In genomic region chr6:167163476-167164011, GRCh38 we compare ENCODE assay signal across 19 cellular contexts. TPM values are rescaled to one million over a fixed set of nuclear protein-coding genes. Genes with fewer than 3 reads are reported as not detected.
DNase-seq lines count a peak whose midpoint lies in the region; ATAC-seq, FAIRE-seq and TF ChIP-seq lines count a peak whose summit lies in the region.
"Had no signal": no experiment of that assay in that cellular context is flagged by ENCODE, and none has a peak within 500 bp of the region (broad histone marks: within the 10 kb centered on the region; RNA-seq: fewer than 3 reads in every experiment).

No MANE protein-coding gene starts in this region.

- no peak overlapping the region for H3K23ac ChIP-seq in H1 (ENCODE audit: insufficient read length)

- POLR2A ChIA-PET in H1 (lab: Charles Lee; ENCODE audit: partially characterized antibody), result interaction anchor here (0.7 to 2.4 kb wide), 5 partner anchors 16 to 997 kb away, joined by 3 to 14 read pairs (median 3); no protein-coding TSS in a partner anchor

- no peaks in the 10 kb centered on the region for H3K23me2 ChIP-seq in H1 (ENCODE audit: low read depth, low read length)

- TF ChIP-seq EP300 in H1 (IDR thresholded peaks at IDR 0.05; ENCODE audit: borderline replicate concordance in 1 of 2, low read depth in 2 of 2, low read length in 2 of 2), result no peak

- no peak overlapping the region for H2AFZ ChIP-seq in H1 (ENCODE audit: low read length)
- H2AFZ ChIP-seq: GM23248 had no signal

- H4K8ac ChIP-seq in H1 (ENCODE audit: extremely low read depth, insufficient read depth, low read length), result no peak overlapping the region

- H3K36me3 ChIP-seq in H7 (replicated peaks; ENCODE audit: control insufficient read depth, insufficient read depth, low read length) (no peaks in the 10 kb centered on the region), H1 (ENCODE audit: control insufficient read depth in 2 of 4, insufficient read depth in 4 of 4, low read length in 3 of 4) (no peaks in the 10 kb centered on the region), iPS-18a (ENCODE audit: control insufficient read depth, low read depth, low read length) (no peaks in the 10 kb centered on the region)

- TF ChIP-seq POLR2A in H1 (IDR thresholded peaks at IDR 0.05; ENCODE audit: control extremely low read depth in 1 of 2, low read depth in 2 of 2, low read length in 2 of 2), result peak in 1 of 2 experiments; percentile 52; a peak in 2 of 3 replicates
- TF ChIP-seq POLR2A in GM12892 (IDR thresholded peaks at IDR 0.05; ENCODE audit: low read depth, low read length), result no peak

- H2BK5ac ChIP-seq in H1 (ENCODE audit: low read depth, low read length), result peak overlapping the region; percentile 97; the same call in 1 of the 2 replicates

- TF ChIP-seq RAD21 in H1 (IDR thresholded peaks at IDR 0.05 in 1 of 2, conservative IDR thresholded peaks at IDR 0.05 in 1 of 2; ENCODE audit: low read depth in 2 of 2, low read length in 2 of 2), result no peak; a peak in 1 of 4 replicates

- H3K4ac ChIP-seq in H1 (replicated peaks; ENCODE audit: insufficient read length, low read depth, low read length), result no peak overlapping the region

- H3K27me3 Mint-ChIP-seq in stimulated activated naive B cell treated with anti-CD40 and anti-IgM and Interleukin-4, amounts not matched to agents 10 μg/mL and 1 μg/mL and 100 μg/mL, for 72 hours, result peaks cover 0 to 5% of the 10 kb centered on the region in 2 donors

- FAIRE-seq in H1 (lab: Jason Lieb, UNC), result peak; percentile 100
- no peak for FAIRE-seq in GM12892 (lab: Jason Lieb, UNC)
- FAIRE-seq: A204.1 had no signal

- H2AK5ac ChIP-seq in H1 (ENCODE audit: low read depth, low read length), result no peak overlapping the region

- no peaks in the 10 kb centered on the region for H3K79me2 ChIP-seq in H1 (ENCODE audit: control insufficient read depth in 1 of 2, insufficient read depth in 2 of 2, low read length in 2 of 2)

- peak in 1 of 3 experiments; percentile 6; a peak in 1 of 4 replicates for TF ChIP-seq CTCF in H1 (IDR thresholded peaks at IDR 0.05; ENCODE audit: control extremely low read depth in 1 of 3, insufficient read depth in 1 of 3, low read depth in 1 of 3, low read length in 3 of 3)

- H3K9me3 Mint-ChIP-seq in stimulated activated naive B cell treated with anti-CD40 and anti-IgM and Interleukin-4, amounts not matched to agents 10 μg/mL and 1 μg/mL and 100 μg/mL, for 72 hours, result peaks cover 0 to 2% of the 10 kb centered on the region in 2 donors

- H3K9ac ChIP-seq in H1 (replicated peaks in 1 of 4; ENCODE audit: extremely low read depth in 1 of 4, low read depth in 3 of 4, low read length in 3 of 4) (no peak overlapping the region), iPS-18a (ENCODE audit: low read length) (peak overlapping the region; percentile 45)
- H3K9ac ChIP-seq: GM23248 had no signal

- no peaks in the 10 kb centered on the region for H3K36me3 Mint-ChIP-seq in stimulated activated naive B cell treated with anti-CD40 and anti-IgM and Interleukin-4, amounts not matched to agents 10 μg/mL and 1 μg/mL and 100 μg/mL, for 72 hours

- H3K4me1 ChIP-seq in H1 (replicated peaks in 1 of 4; ENCODE audit: control insufficient read depth in 3 of 4, insufficient read depth in 4 of 4, low read length in 3 of 4) (peaks cover 8 to 27% (median 22%) of the 10 kb centered on the region in 4 experiments), iPS-18a (ENCODE audit: control insufficient read depth, low read depth, low read length) (peaks cover 37% of the 10 kb centered on the region)

- H3K56ac ChIP-seq in H1 (replicated peaks; ENCODE audit: insufficient read length, low read depth, low read length), result peak overlapping the region; percentile 3

- H3K79me1 ChIP-seq in H1 (ENCODE audit: low read depth, low read length), result no peaks in the 10 kb centered on the region

- no peak overlapping the region for H3K14ac ChIP-seq in H1 (ENCODE audit: insufficient read length)

- H3K4me2 ChIP-seq in H1 (ENCODE audit: insufficient read depth in 1 of 2, low read depth in 2 of 2, low read length in 2 of 2), result peak overlapping the region; percentile 56 to 58

- no peaks in the 10 kb centered on the region; a peak in 1 of 4 replicates for H3K9me3 ChIP-seq in H1 (ENCODE audit: insufficient read depth in 2 of 2, low read depth in 1 of 2, low read length in 1 of 2)
- no peaks in the 10 kb centered on the region for H3K9me3 ChIP-seq in iPS-18a (ENCODE audit: control insufficient read depth, low read depth, low read length)

- 3% methylated on average over 9 of the region's 9 CpGs; no CpG with 5 or more reads in 1 of the 2 experiments for WGBS in H1 (ENCODE audit: extremely low coverage in 1 of 2, insufficient coverage in 1 of 2, insufficient read length in 1 of 2, insufficient replicate concordance in 2 of 2, low coverage in 1 of 2, low lambda C conversion rate in 2 of 2, missing lambda C conversion rate in 1 of 2), 2 experiments

- H3K4me1 Mint-ChIP-seq in stimulated activated naive B cell treated with anti-CD40 and anti-IgM and Interleukin-4, amounts not matched to agents 10 μg/mL and 1 μg/mL and 100 μg/mL, for 72 hours, result peaks cover 0 to 5% of the 10 kb centered on the region in 2 donors

- DNase-seq in H7 (peak; percentile 83), H1 (ENCODE audit: low read depth in 1 of 2, low spot score in 2 of 2) (peak; percentile 78 to 88), GM12892 (ENCODE audit: insufficient read length) (no peak), NCI-H524 treated with DMSO at 0.1 percent for 48 hours (lab: John Stamatoyannopoulos, UW) (no peak)
- no peak for DNase-seq in stimulated activated naive B cell treated with anti-CD40 and anti-IgM and Interleukin-4, amounts not matched to agents 10 μg/mL and 1 μg/mL and 100 μg/mL, for 72 hours
- DNase-seq: DMS53, GM23248, KG1, NCI-H1092 treated with DMSO at 0.1 percent for 48 hours, NCI-H1436 treated with DMSO at 0.1 percent for 48 hours, NCI-H1930, SHP77 treated with DMSO at 0.1 percent for 48 hours had no signal

- peak overlapping the region; percentile 76 for H3K18ac ChIP-seq in H1 (ENCODE audit: extremely low read depth, low read length)

- H4K91ac ChIP-seq in H1 (replicated peaks; ENCODE audit: insufficient read length, low read length), result peak overlapping the region; percentile 45

- H3K27ac ChIP-seq in H1 (ENCODE audit: low read depth, low read length), result peak overlapping the region; percentile 88
- H3K27ac ChIP-seq in iPS-18a (ENCODE audit: low read length), result peak overlapping the region; percentile 87
- H3K27ac ChIP-seq: C4-2B, GM23248, RWPE1, SK-N-MC had no signal

- no peak overlapping the region for H3K4me3 Mint-ChIP-seq in stimulated activated naive B cell treated with anti-CD40 and anti-IgM and Interleukin-4, amounts not matched to agents 10 μg/mL and 1 μg/mL and 100 μg/mL, for 72 hours

- H2BK15ac ChIP-seq in H1 (ENCODE audit: low read length), result no peak overlapping the region

- CTCF ChIA-PET in H1 (lab: Charles Lee; ENCODE audit: partially characterized antibody), result interaction anchor here (0.6 to 3.0 kb wide), 15 partner anchors 12 to 1106 kb away, joined by 3 to 13 read pairs (median 3); no protein-coding TSS in a partner anchor

- H2BK20ac ChIP-seq in H1 (ENCODE audit: low read length), result peak overlapping the region; percentile 3; the same call in 1 of the 2 replicates

- H3K4me3 ChIP-seq in H7 (ENCODE audit: insufficient read depth, low read depth, low read length) (no peak overlapping the region), H1 (ENCODE audit: extremely low read depth in 1 of 4, insufficient read depth in 2 of 4, low read depth in 3 of 4, low read length in 4 of 4) (peak overlapping the region in 3 of 4 experiments; percentile 15 to 41 (median 30); a peak in 4 of 8 replicates), iPS-18a (ENCODE audit: low read length) (peak overlapping the region; percentile 47)
- H3K4me3 ChIP-seq: GM23248, SK-N-MC had no signal

- H3K27me3 ChIP-seq in H7 (ENCODE audit: control insufficient read depth, insufficient read depth, low read length) (no peaks in the 10 kb centered on the region), H1 (replicated peaks in 1 of 4; ENCODE audit: control insufficient read depth in 3 of 4, extremely low read depth in 1 of 4, insufficient read depth in 3 of 4, low read length in 3 of 4) (no peaks in the 10 kb centered on the region; a peak in 1 of 7 replicates), iPS-18a (ENCODE audit: control insufficient read depth, insufficient read depth, low read length) (no peaks in the 10 kb centered on the region)

- no peak for ATAC-seq in stimulated activated naive B cell treated with anti-CD40 and anti-IgM and Interleukin-4, amounts not matched to agents 10 μg/mL and 1 μg/mL and 100 μg/mL, for 72 hours (replicated peaks)
- ATAC-seq in HG02610 (IDR thresholded peaks at IDR 0.05; ENCODE audit: unreplicated experiment), result no peak

- peak overlapping the region; percentile 45 for H2BK120ac ChIP-seq in H1 (replicated peaks; ENCODE audit: low read depth, low read length)

- peak overlapping the region; percentile 14 for H3K27ac Mint-ChIP-seq in stimulated activated naive B cell treated with anti-CD40 and anti-IgM and Interleukin-4, amounts not matched to agents 10 μg/mL and 1 μg/mL and 100 μg/mL, for 72 hours

- H4K5ac ChIP-seq in H1 (ENCODE audit: insufficient read length, low read depth, low read length), result peak overlapping the region; percentile 95

- H2BK12ac ChIP-seq in H1 (ENCODE audit: low read depth, low read length), result peak overlapping the region; percentile 97; the same call in 1 of the 2 replicates

- no peaks in the 10 kb centered on the region for H4K20me1 ChIP-seq in H1 (replicated peaks in 1 of 2; ENCODE audit: control insufficient read depth in 1 of 2, insufficient read depth in 2 of 2, low read length in 2 of 2)

RNA-seq across cellular contexts. Expression of gene GPR31, which starts 5.8 kb away (rescaled TPM):
- not detected in 2 replicates for total RNA-seq in H7 (2014; rRNA removed; shearing (Covaris generic))
- not detected in 2 replicates for total RNA-seq in H1 (2021; fragmentation: NEBNext Ultra II Directional; extraction: Animal tissue kit (Norgen Biotek cat#: 25700))
- polyA plus RNA-seq in H1 (2011; rRNA removed), result not detected in 2 replicates
- not detected for polyA plus RNA-seq in H1 (2011; cell fraction: cytosol; rRNA removed)
- not detected for polyA plus RNA-seq in H1 (2011; cell fraction: nucleus; rRNA removed)
- polyA plus RNA-seq in H1 (2012, experiment 1 of 2), result not detected in 4 replicates
- not detected for polyA plus RNA-seq in H1 (2012, experiment 2 of 2)
- polyA plus RNA-seq in H1 (2013, experiment 1 of 2), result not detected
- polyA plus RNA-seq in H1 (2013, experiment 2 of 2), result not detected
- not detected in 2 replicates for polyA minus RNA-seq in H1 (2011; rRNA and poly(A)+ RNA removed)
- polyA minus RNA-seq in H1 (2011; cell fraction: cytosol; rRNA and poly(A)+ RNA removed), result not detected
- not detected for polyA minus RNA-seq in H1 (2011; cell fraction: nucleus; rRNA and poly(A)+ RNA removed)
- not detected for polyA plus RNA-seq in GM12892 (2012; ENCODE audit: missing spikeins)
- total RNA-seq: GM23248, NCI-H460 had no signal
- polyA plus RNA-seq: GM23248 had no signal

RNA-seq across cellular contexts. Expression of gene CCR6, which starts 40.6 kb away (rescaled TPM):
- not detected in 2 replicates for total RNA-seq in H7 (2014; rRNA removed; shearing (Covaris generic))
- not detected in 2 replicates for total RNA-seq in H1 (2021; fragmentation: NEBNext Ultra II Directional; extraction: Animal tissue kit (Norgen Biotek cat#: 25700))
- polyA plus RNA-seq in H1 (2011; rRNA removed), result 0.06 and 0.27 TPM in 2 replicates
- polyA plus RNA-seq in H1 (2011; cell fraction: cytosol; rRNA removed), result not detected
- not detected for polyA plus RNA-seq in H1 (2011; cell fraction: nucleus; rRNA removed)
- not detected in 4 replicates for polyA plus RNA-seq in H1 (2012, experiment 1 of 2)
- polyA plus RNA-seq in H1 (2012, experiment 2 of 2), result not detected
- not detected for polyA plus RNA-seq in H1 (2013, experiment 1 of 2)
- polyA plus RNA-seq in H1 (2013, experiment 2 of 2), result not detected
- not detected in 2 replicates for polyA minus RNA-seq in H1 (2011; rRNA and poly(A)+ RNA removed)
- not detected for polyA minus RNA-seq in H1 (2011; cell fraction: cytosol; rRNA and poly(A)+ RNA removed)
- polyA minus RNA-seq in H1 (2011; cell fraction: nucleus; rRNA and poly(A)+ RNA removed), result not detected
- polyA plus RNA-seq in GM12892 (2012; ENCODE audit: missing spikeins), result 3.4 TPM
- total RNA-seq: GM23248, NCI-H460 had no signal
- polyA plus RNA-seq: GM23248 had no signal

Comparison
In these comparisons a context has a peak if more than half of its experiments do, and no peak if none do; other contexts are left out.
1. DNase-seq: peak in H7 (single experiment) and H1 (2 of 2); none in stimulated activated naive B cell treated with anti-CD40 and anti-IgM and Interleukin-4, amounts not matched to agents 10 μg/mL and 1 μg/mL and 100 μg/mL, for 72 hours (single experiment), GM12892 (single experiment) and NCI-H524 treated with DMSO at 0.1 percent for 48 hours (single experiment).